In genomic region chr1:51301152-51301843, GRCh38 we compare ENCODE assay signal across 18 cellular contexts. TPM values are rescaled to one million over a fixed set of nuclear protein-coding genes. Genes with fewer than 3 reads are reported as not detected.
DNase-seq lines count a peak whose midpoint lies in the region; ATAC-seq, FAIRE-seq and TF ChIP-seq lines count a peak whose summit lies in the region.
"Had no signal": no experiment of that assay in that cellular context is flagged by ENCODE, and none has a peak within 500 bp of the region (broad histone marks: within the 10 kb centered on the region; RNA-seq: fewer than 3 reads in every experiment).

No MANE protein-coding gene starts in this region.

- peaks cover 5% of the 10 kb centered on the region for H3K27me3 Mint-ChIP-seq in glutamatergic neuron (ENCODE audit: unreplicated experiment)
- H3K27me3 Mint-ChIP-seq: natural killer cell treated with Interleukin-12 subunit alpha and Interleukin-12 subunit beta and Interleukin-15 and Interleukin-18, amount 100 ng/mL, for 72 hours had no signal

- no peaks in the 10 kb centered on the region for H3F3A ChIP-seq in Loucy (ENCODE audit: low read depth)

- ATAC-seq in GM21515 (IDR thresholded peaks at IDR 0.05; ENCODE audit: unreplicated experiment) (peak; percentile 35), HG02642 (IDR thresholded peaks at IDR 0.05; ENCODE audit: poor library complexity, unreplicated experiment) (no peak)
- ATAC-seq: activated T-cell treated with anti-CD3 and anti-CD28 coated beads, Interleukin-2, amount 50 U/mL, for 4 hours; natural killer cell treated with Interleukin-12 subunit alpha and Interleukin-12 subunit beta and Interleukin-15 and Interleukin-18, amount 100 ng/mL, for 72 hours had no signal

- H3K4me3 Mint-ChIP-seq in glutamatergic neuron (ENCODE audit: unreplicated experiment) = no peak overlapping the region
- H3K4me3 Mint-ChIP-seq: activated T-cell treated with anti-CD3 and anti-CD28 coated beads, Interleukin-2, amount 50 U/mL, for 4 hours; H9; natural killer cell treated with Interleukin-12 subunit alpha and Interleukin-12 subunit beta and Interleukin-15 and Interleukin-18, amount 100 ng/mL, for 72 hours had no signal

- H3K27ac Mint-ChIP-seq in glutamatergic neuron (ENCODE audit: unreplicated experiment) = no peak overlapping the region
- H3K27ac Mint-ChIP-seq: H9; natural killer cell treated with Interleukin-12 subunit alpha and Interleukin-12 subunit beta and Interleukin-15 and Interleukin-18, amount 100 ng/mL, for 72 hours had no signal

- H3K9ac ChIP-seq in Loucy (ENCODE audit: low read depth, low read length, poor library complexity, severe bottlenecking) = no peak overlapping the region

- DNase-seq in GM12891 (ENCODE audit: insufficient read length, low spot score) (no peak), fibroblast of peridontal ligament (ENCODE audit: extremely low read depth) (peak; percentile 36), SIG-M5 (lab: John Stamatoyannopoulos, UW) (no peak), NCI-H2171 treated with DMSO at 0.1 percent for 48 hours (lab: John Stamatoyannopoulos, UW) (no peak), glutamatergic neuron (no peak)
- DNase-seq: activated CD4-positive, CD25-positive, alpha-beta regulatory T cell treated with anti-CD3 and anti-CD28 coated beads, Interleukin-2, amount 50 U/mL, for 72 hours; activated T-cell treated with anti-CD3 and anti-CD28 coated beads, Interleukin-2, amount 50 U/mL, for 4 hours; aorta; BE2C; DMS79; H9; NCI-H187; stimulated activated CD4-positive, alpha-beta T cell treated with anti-CD3 and anti-CD28 coated beads, Interleukin-2, amount 100 ng/mL, for 24 hours; T-helper 1 cell had no signal

- H3K36me3 ChIP-seq in Loucy (ENCODE audit: insufficient read depth, low read length) = no peaks in the 10 kb centered on the region
- H3K36me3 ChIP-seq: BE2C had no signal

- TF ChIP-seq CTCF in Loucy (conservative IDR thresholded peaks at IDR 0.05; ENCODE audit: low read length) (no peak), glutamatergic neuron (IDR thresholded peaks at IDR 0.05; ENCODE audit: partially characterized antibody, unreplicated experiment) (no peak)

- no peaks in the 10 kb centered on the region for H3K9me3 Mint-ChIP-seq in glutamatergic neuron (ENCODE audit: unreplicated experiment)
- H3K9me3 Mint-ChIP-seq: activated T-cell treated with anti-CD3 and anti-CD28 coated beads, Interleukin-2, amount 50 U/mL, for 4 hours; H9; natural killer cell treated with Interleukin-12 subunit alpha and Interleukin-12 subunit beta and Interleukin-15 and Interleukin-18, amount 100 ng/mL, for 72 hours had no signal

- TF ChIP-seq POLR2A in GM12891 (IDR thresholded peaks at IDR 0.05; ENCODE audit: low read depth, low read length) = no peak

- no peaks in the 10 kb centered on the region for H3K9me2 ChIP-seq in Loucy (replicated peaks; ENCODE audit: low read depth, low read length)

- H3K79me2 ChIP-seq in Loucy (ENCODE audit: insufficient read depth, low read length) = no peaks in the 10 kb centered on the region

- no peak overlapping the region for H3K4me3 ChIP-seq in Loucy (ENCODE audit: low read length, poor library complexity, severe bottlenecking)

- peaks cover 7% of the 10 kb centered on the region for H3K36me3 Mint-ChIP-seq in glutamatergic neuron (ENCODE audit: unreplicated experiment)
- H3K36me3 Mint-ChIP-seq: natural killer cell treated with Interleukin-12 subunit alpha and Interleukin-12 subunit beta and Interleukin-15 and Interleukin-18, amount 100 ng/mL, for 72 hours had no signal

- peak overlapping the region; percentile 75 for H2AFZ ChIP-seq in Loucy (ENCODE audit: low read length)

- H3K9me3 ChIP-seq in Loucy (ENCODE audit: insufficient read depth, low read depth, low read length) = no peaks in the 10 kb centered on the region
- H3K9me3 ChIP-seq: BE2C had no signal

- no peaks in the 10 kb centered on the region for H4K20me1 ChIP-seq in Loucy (ENCODE audit: insufficient read depth, low read length, poor library complexity, severe bottlenecking)

- peaks cover 10% of the 10 kb centered on the region for H3K4me1 ChIP-seq in Loucy (ENCODE audit: insufficient read depth, low read length, poor library complexity, severe bottlenecking)
- H3K4me1 ChIP-seq: BE2C had no signal

- H3K4me1 Mint-ChIP-seq in glutamatergic neuron (ENCODE audit: low read depth, unreplicated experiment) = peaks cover 12% of the 10 kb centered on the region

- peak; percentile 88 for FAIRE-seq in GM12891 (lab: Jason Lieb, UNC)

- H3K27me3 ChIP-seq in Loucy (ENCODE audit: insufficient read depth, low read length, poor library complexity, severe bottlenecking) = no peaks in the 10 kb centered on the region
- H3K27me3 ChIP-seq: BE2C had no signal

- H3K4me2 ChIP-seq in Loucy (ENCODE audit: low read depth, low read length, poor library complexity, severe bottlenecking) = no peak overlapping the region

TF ChIP-seq in GM12891, 5 proteins besides CTCF, POLR2A, EP300 and RAD21:
- TF ChIP-seq PAX5 (IDR thresholded peaks at IDR 0.05; ENCODE audit: insufficient read depth, low read length, severe bottlenecking) = no peak
- no peak for TF ChIP-seq SPI1 (IDR thresholded peaks at IDR 0.05; ENCODE audit: low read depth, low read length)
- TF ChIP-seq POLR2AphosphoS5 (IDR thresholded peaks at IDR 0.05; ENCODE audit: low read depth, low read length) = no peak
- no peak for TF ChIP-seq POU2F2 (IDR thresholded peaks at IDR 0.05; ENCODE audit: low read depth, low read length)
- TF ChIP-seq TAF1 (IDR thresholded peaks at IDR 0.05; ENCODE audit: low read depth, low read length) = no peak
TF ChIP-seq in GM12891: peak in this region for 0.

RNA-seq across cellular contexts. Expression of gene TTC39A, which starts 29.1 kb away (rescaled TPM):
- polyA plus RNA-seq in GM12891 (2012; ENCODE audit: low read depth, missing spikeins) = 1.6 TPM
- total RNA-seq in glutamatergic neuron (ENCODE audit: unreplicated experiment) = 28.0 TPM
